In the genomic region with DNA sequence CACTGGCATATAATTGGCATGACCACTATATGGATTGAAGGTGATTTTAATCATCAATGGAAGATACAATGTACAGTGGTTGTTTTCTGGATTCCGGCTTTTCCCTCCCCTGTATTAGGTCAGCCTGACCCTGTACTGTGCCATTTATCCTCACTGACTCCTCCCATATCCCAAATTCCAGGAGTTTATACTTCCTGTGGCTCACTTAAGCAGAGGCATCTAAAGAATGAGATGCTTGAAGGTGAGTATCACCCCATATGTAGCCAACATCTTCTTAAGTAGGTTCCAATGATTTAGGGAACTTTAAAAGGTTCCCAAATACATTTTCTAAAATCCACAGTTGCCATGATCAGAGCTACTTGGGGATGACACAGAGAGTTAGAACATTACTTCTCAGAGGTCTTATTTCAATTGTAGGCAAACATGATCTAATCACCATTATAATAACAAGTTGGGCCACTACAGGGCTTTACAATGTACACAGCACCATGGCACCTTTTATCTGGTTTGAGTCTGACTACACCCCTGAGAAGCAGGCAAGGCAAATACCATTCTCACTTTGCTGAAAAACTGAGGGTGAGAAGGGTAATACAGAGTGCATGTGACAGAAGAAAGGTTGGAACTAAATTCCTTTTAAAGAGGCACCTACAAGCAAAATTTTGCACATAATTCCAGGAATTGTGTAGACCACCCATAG, we compare ENCODE assay signal across 29 cellular contexts.
"Had no signal": no experiment of that assay in that cellular context is flagged by ENCODE, and none has a peak within 500 bp of the region (broad histone marks: within the 10 kb centered on the region; RNA-seq: fewer than 3 reads in every experiment).

No MANE protein-coding gene starts in this region.

- DNase-seq: activated CD4-positive, alpha-beta T cell treated with anti-CD3 and anti-CD28 coated beads for 1 hour; activated CD4-positive, alpha-beta T cell treated with anti-CD3 and anti-CD28 coated beads for 4 hours; activated CD4-positive, alpha-beta T cell treated with anti-CD3 and anti-CD28 coated beads, Interleukin-2, amount 10 ng/mL, durations not matched to agents 7 days and 5 days; activated CD4-positive, alpha-beta T cell treated with anti-CD3 and anti-CD28 coated beads, Interleukin-2, amount 50 U/mL, for 48 hours; activated CD8-positive, alpha-beta memory T cell treated with anti-CD3 and anti-CD28 coated beads, Interleukin-2, amount 10 ng/mL, durations not matched to agents 7 days and 5 days; activated CD8-positive, alpha-beta memory T cell treated with anti-CD3 and anti-CD28 coated beads, Interleukin-2, amount 50 U/mL, for 4 hours; activated CD8-positive, alpha-beta T cell treated with anti-CD3 and anti-CD28 coated beads for 36 hours; activated effector memory CD4-positive, alpha-beta T cell treated with anti-CD3 and anti-CD28 coated beads, Interleukin-2, amount 50 U/mL, for 16 hours; activated naive CD4-positive, alpha-beta T cell treated with anti-CD3 and anti-CD28 coated beads for 36 hours; activated naive CD8-positive, alpha-beta T cell treated with anti-CD3 and anti-CD28 coated beads for 36 hours; activated naive CD8-positive, alpha-beta T cell treated with anti-CD3 and anti-CD28 coated beads, Interleukin-2, amount 50 U/mL, for 24 hours; activated T-cell treated with anti-CD3 and anti-CD28 coated beads, Interleukin-2, amount 50 U/mL, for 1 hour; activated T-cell treated with anti-CD3 and anti-CD28 coated beads, Interleukin-2, amount 50 U/mL, for 48 hours; adrenal gland; amygdala; aorta; body of pancreas; caudate nucleus; cortex of kidney; dermis blood vessel endothelial cell; effector CD4-positive, alpha-beta T cell; effector memory CD8-positive, alpha-beta T cell; erythroblast; foreskin keratinocyte; gastrocnemius medialis; glutamatergic neuron; heart left ventricle had no signal

- H3K27me3 ChIP-seq: adrenal gland, body of pancreas, esophagus muscularis mucosa, foreskin keratinocyte, gastrocnemius medialis, heart left ventricle had no signal

- H3K36me3 ChIP-seq: adrenal gland, esophagus muscularis mucosa, gastrocnemius medialis, heart left ventricle had no signal

- FAIRE-seq: colon had no signal

- H3K4me1 ChIP-seq: adrenal gland, body of pancreas, esophagus muscularis mucosa, foreskin keratinocyte, gastrocnemius medialis, heart left ventricle had no signal

- H3K9me3 ChIP-seq: adrenal gland, body of pancreas, esophagus muscularis mucosa, gastrocnemius medialis, heart left ventricle had no signal

- H3K27ac ChIP-seq: adrenal gland, body of pancreas, esophagus muscularis mucosa, foreskin keratinocyte, gastrocnemius medialis, heart left ventricle had no signal

- H3K4me3 ChIP-seq: adrenal gland, body of pancreas, esophagus muscularis mucosa, gastrocnemius medialis, heart left ventricle had no signal

- ATAC-seq: activated CD8-positive, alpha-beta memory T cell treated with anti-CD3 and anti-CD28 coated beads, Interleukin-2, amount 10 ng/mL, durations not matched to agents 7 days and 5 days; activated CD8-positive, alpha-beta T cell treated with anti-CD3 and anti-CD28 coated beads for 36 hours; activated naive CD8-positive, alpha-beta T cell treated with anti-CD3 and anti-CD28 coated beads, Interleukin-2, amount 50 U/mL, for 24 hours; body of pancreas; effector memory CD8-positive, alpha-beta T cell; foreskin keratinocyte; gastrocnemius medialis; heart left ventricle had no signal
